In the genomic region with DNA sequence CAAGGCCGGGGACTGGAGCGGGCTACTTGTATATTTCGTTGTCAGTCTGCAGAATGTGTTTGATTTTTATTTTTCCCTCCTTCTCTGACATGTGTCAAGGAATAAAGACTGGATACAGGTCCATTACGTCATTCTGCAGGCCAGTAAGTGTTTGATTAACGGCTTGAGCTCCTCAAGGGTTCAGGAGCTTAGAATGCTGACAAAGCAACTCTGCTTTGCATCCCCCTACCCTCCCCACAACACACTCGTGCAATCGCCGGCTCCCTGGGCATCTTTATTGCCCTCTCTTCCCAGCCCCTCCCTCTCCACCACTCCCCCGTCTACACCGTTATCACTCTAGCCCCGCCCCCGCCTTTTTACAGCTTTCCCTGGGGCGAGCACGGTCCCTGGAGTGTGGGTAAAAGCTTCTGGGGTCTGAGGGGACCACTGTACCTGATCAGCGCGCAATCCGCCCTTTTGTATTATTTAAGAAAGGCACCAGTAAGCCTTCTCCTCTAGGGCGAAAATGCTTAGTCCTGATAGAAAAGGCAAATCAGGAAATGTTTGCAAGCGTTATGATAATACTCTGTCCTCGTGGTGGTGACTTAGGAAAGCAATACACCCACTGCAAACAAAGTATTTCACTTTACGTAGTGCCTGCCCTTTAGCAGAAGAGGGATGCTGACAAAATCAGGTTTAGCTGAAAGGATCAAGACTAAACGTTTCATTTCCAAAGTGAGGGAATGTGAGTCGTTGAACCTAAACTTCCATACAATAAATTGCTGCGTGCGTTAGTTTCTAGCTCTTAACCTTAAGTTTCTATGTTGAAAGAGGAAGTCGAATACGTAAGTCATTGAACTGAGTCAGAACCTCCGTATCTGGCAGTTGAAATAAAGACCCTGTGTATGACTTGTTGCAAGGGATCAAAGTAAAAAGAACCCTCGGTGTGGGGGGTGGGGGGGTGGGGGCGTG, we compare ENCODE assay signal across 8 cellular contexts. TPM values are rescaled to one million over a fixed set of nuclear protein-coding genes. Genes with fewer than 3 reads are reported as not detected.
A peak's percentile ranks its signal among the peaks of the same experiment; 100 is the strongest.
DNase-seq lines count a peak whose midpoint lies in the region; ATAC-seq, FAIRE-seq and TF ChIP-seq lines count a peak whose summit lies in the region.

No MANE protein-coding gene starts in this region.

- peak overlapping the region in 1 of 2 donors; percentile 62 for H3K9ac ChIP-seq in kidney (ENCODE audit: low read length in 2 of 2)

- H3K27me3 Mint-ChIP-seq in MCF 10A (ENCODE audit: insufficient read depth, unreplicated experiment): peaks cover 13% of the 10 kb centered on the region

- DNase-seq in activated CD8-positive, alpha-beta memory T cell treated with anti-CD3 and anti-CD28 coated beads, Interleukin-2, amount 50 U/mL, for 48 hours: peak; percentile 54
- DNase-seq in activated CD8-positive, alpha-beta memory T cell treated with anti-CD3 and anti-CD28 coated beads for 24 hours: no peak
- DNase-seq in NCI-H82 treated with DMSO at 0.1 percent for 48 hours (lab: John Stamatoyannopoulos, UW; ENCODE audit: unreplicated experiment) (peak; percentile 20), MCF 10A (ENCODE audit: unreplicated experiment) (peak; percentile 31), kidney (peak; percentile 71), UCSD-AML1 (lab: John Stamatoyannopoulos, UW; ENCODE audit: unreplicated experiment) (no peak), cerebellar nuclear complex (lab: John Stamatoyannopoulos, UW) (no peak)
- DNase-seq in stimulated activated naive CD8-positive, alpha-beta T cell treated with anti-CD3 and anti-CD28 coated beads, Interleukin-15, Interleukin-2, amounts not matched to agents 100 U/mL and 50 U/mL, for 24 hours: peak; percentile 31

- peaks cover 2% of the 10 kb centered on the region in 2 donors for H3K4me1 ChIP-seq in kidney (ENCODE audit: control insufficient read depth in 1 of 2, insufficient read depth in 1 of 2, low read depth in 1 of 2, low read length in 2 of 2)

- peak; percentile 30 for ATAC-seq in stimulated activated naive CD8-positive, alpha-beta T cell treated with anti-CD3 and anti-CD28 coated beads, Interleukin-15, Interleukin-2, amounts not matched to agents 100 U/mL and 50 U/mL, for 24 hours

- H3K9me3 Mint-ChIP-seq in MCF 10A (ENCODE audit: unreplicated experiment): no peaks in the 10 kb centered on the region

- H3K36me3 ChIP-seq in kidney (ENCODE audit: control insufficient read depth in 1 of 2, insufficient read depth in 2 of 2, low read length in 2 of 2): no peaks in the 10 kb centered on the region

- CTCF ChIA-PET in MCF 10A (lab: Yijun Ruan, JAX): interaction anchor here (0.6 to 0.8 kb wide), 2 partner anchors 29 to 113 kb away, joined by 3 to 5 read pairs; no protein-coding TSS in a partner anchor

- no peak overlapping the region for H3K27ac ChIP-seq in kidney (ENCODE audit: low read depth in 2 of 2, low read length in 2 of 2)

- no peak for FAIRE-seq in kidney (lab: Jason Lieb, UNC)

- peak overlapping the region; percentile 79 for H3K4me3 Mint-ChIP-seq in MCF 10A (ENCODE audit: unreplicated experiment)

- no peaks in the 10 kb centered on the region for H3K9me3 ChIP-seq in kidney (ENCODE audit: control insufficient read depth in 1 of 2, low read length in 2 of 2)

- TF ChIP-seq CTCF in MCF 10A (IDR thresholded peaks at IDR 0.05; ENCODE audit: unreplicated experiment) (no peak), kidney (IDR thresholded peaks at IDR 0.05; ENCODE audit: borderline replicate concordance, extremely low read depth, insufficient read depth) (no peak)

- H3K27ac Mint-ChIP-seq in MCF 10A (ENCODE audit: low read depth, unreplicated experiment): no peak overlapping the region

- BruUV-seq in MCF 10A (replicated peaks; lab: Mats Ljungman, UMichigan): no TSS peak

- no peaks in the 10 kb centered on the region for H3K36me3 Mint-ChIP-seq in MCF 10A (ENCODE audit: insufficient read depth, unreplicated experiment)

- peaks cover 28% of the 10 kb centered on the region for H3K4me1 Mint-ChIP-seq in MCF 10A (ENCODE audit: insufficient read depth, unreplicated experiment)

- intact Hi-C loops in MCF 10A (cut with micrococcal nuclease): no loop called here
- intact Hi-C loops in kidney (cut with DNase I): no loop called here

- POLR2A ChIA-PET in MCF 10A (lab: Yijun Ruan, JAX): no interaction called here

- H3K4me3 ChIP-seq in kidney (ENCODE audit: low read length in 2 of 2): peak overlapping the region; percentile 31 to 53

RNA-seq across cellular contexts. Expression of a gene that starts 1.4 kb away (rescaled TPM):
- total RNA-seq in MCF 10A (2022) (30.0 and 40.5 TPM in 2 replicates), kidney (27.2 TPM)
- 3.4 TPM for polyA plus RNA-seq in kidney (ENCODE audit: insufficient read depth, low read depth, low replicate concordance)

Comparison
In these comparisons a context has a peak if more than half of its experiments do, and no peak if none do; other contexts are left out.
1. DNase-seq: peak in activated CD8-positive, alpha-beta memory T cell treated with anti-CD3 and anti-CD28 coated beads, Interleukin-2, amount 50 U/mL, for 48 hours (single experiment), NCI-H82 treated with DMSO at 0.1 percent for 48 hours (single experiment), MCF 10A (single experiment), kidney (single experiment) and stimulated activated naive CD8-positive, alpha-beta T cell treated with anti-CD3 and anti-CD28 coated beads, Interleukin-15, Interleukin-2, amounts not matched to agents 100 U/mL and 50 U/mL, for 24 hours (single experiment); none in activated CD8-positive, alpha-beta memory T cell treated with anti-CD3 and anti-CD28 coated beads for 24 hours (single experiment), UCSD-AML1 (single experiment) and cerebellar nuclear complex (0 of 2).